ENCODE assay signal across 8 cellular contexts in genomic region chr14:67620217-67620789, GRCh38. TPM values are rescaled to one million over a fixed set of nuclear protein-coding genes. Genes with fewer than 3 reads are reported as not detected.
A peak's percentile ranks its signal among the peaks of the same experiment; 100 is the strongest.
DNase-seq lines count a peak whose midpoint lies in the region; ATAC-seq and TF ChIP-seq lines count a peak whose summit lies in the region.

No MANE protein-coding gene starts in this region.

- no peaks in the 10 kb centered on the region for H3K9me3 Mint-ChIP-seq in activated CD4-positive, alpha-beta memory T cell treated with anti-CD3 and anti-CD28 coated beads for 36 hours
- H3K9me3 Mint-ChIP-seq in osteocyte (ENCODE audit: unreplicated experiment): no peaks in the 10 kb centered on the region

- CTCF ChIA-PET in activated CD4-positive, alpha-beta memory T cell treated with anti-CD3 and anti-CD28 coated beads for 36 hours (lab: Charles Lee): interaction anchor here (1.1 to 4.7 kb wide), 3 partner anchors 47 to 85 kb away, joined by 4 to 149 read pairs (median 92); no protein-coding TSS in a partner anchor

- peak overlapping the region; percentile 84 for H3K4me3 Mint-ChIP-seq in activated CD4-positive, alpha-beta memory T cell treated with anti-CD3 and anti-CD28 coated beads for 36 hours
- H3K4me3 Mint-ChIP-seq in osteocyte (ENCODE audit: unreplicated experiment): peak overlapping the region; percentile 81

- H3K27me3 Mint-ChIP-seq in activated CD4-positive, alpha-beta memory T cell treated with anti-CD3 and anti-CD28 coated beads for 36 hours: peaks cover 15% of the 10 kb centered on the region
- peaks cover 10% of the 10 kb centered on the region for H3K27me3 Mint-ChIP-seq in osteocyte (ENCODE audit: unreplicated experiment)

- intact Hi-C loops in activated CD4-positive, alpha-beta memory T cell treated with anti-CD3 and anti-CD28 coated beads for 36 hours (cut with micrococcal nuclease): no loop called here

- DNase-seq in Ammon's horn (ENCODE audit: low spot score): peak; percentile 42
- DNase-seq in HFF-Myc (ENCODE audit: extremely low read depth, low read depth): no peak
- peak; percentile 16 for DNase-seq in activated CD4-positive, alpha-beta memory T cell treated with anti-CD3 and anti-CD28 coated beads for 36 hours
- DNase-seq in glomerular visceral epithelial cell (ENCODE audit: extremely low spot score): peak; percentile 18
- DNase-seq in osteocyte (ENCODE audit: extremely low spot score, unreplicated experiment): no peak
- no peak for DNase-seq in HCEC 1CT

- POLR2A ChIA-PET in activated CD4-positive, alpha-beta memory T cell treated with anti-CD3 and anti-CD28 coated beads for 36 hours (lab: Charles Lee): interaction anchor here (0.7 to 1.7 kb wide), 4 partner anchors 20 to 75 kb away, joined by 3 to 6 read pairs (median 4); partner anchors contain the start of genes PIGH and RDH11

- H3K4me1 Mint-ChIP-seq in activated CD4-positive, alpha-beta memory T cell treated with anti-CD3 and anti-CD28 coated beads for 36 hours (ENCODE audit: low read depth): peaks cover 26% of the 10 kb centered on the region
- H3K4me1 Mint-ChIP-seq in osteocyte (ENCODE audit: unreplicated experiment): peaks cover 32% of the 10 kb centered on the region

- no peak overlapping the region for H3K27ac Mint-ChIP-seq in activated CD4-positive, alpha-beta memory T cell treated with anti-CD3 and anti-CD28 coated beads for 36 hours
- peak overlapping the region; percentile 81 for H3K27ac Mint-ChIP-seq in osteocyte (ENCODE audit: unreplicated experiment)

- TF ChIP-seq CTCF in HFF-Myc (IDR thresholded peaks at IDR 0.05; ENCODE audit: low read depth, low read length, missing control alignments) (no peak), osteocyte (IDR thresholded peaks at IDR 0.05) (no peak)

- peaks cover 2% of the 10 kb centered on the region for H3K36me3 Mint-ChIP-seq in activated CD4-positive, alpha-beta memory T cell treated with anti-CD3 and anti-CD28 coated beads for 36 hours
- H3K36me3 Mint-ChIP-seq in osteocyte (ENCODE audit: unreplicated experiment): peaks cover 4% of the 10 kb centered on the region

- ATAC-seq in esophagus mucosa: no peak
- no peak for ATAC-seq in HG03520 (IDR thresholded peaks at IDR 0.05; ENCODE audit: unreplicated experiment)

- peak overlapping the region; percentile 69 for H3K4me3 ChIP-seq in HFF-Myc (replicated peaks; ENCODE audit: low read depth, low read length)

RNA-seq across cellular contexts. Expression of gene ARG2, which starts 0.6 kb away (rescaled TPM):
- total RNA-seq in activated CD4-positive, alpha-beta memory T cell treated with anti-CD3 and anti-CD28 coated beads for 36 hours: 1 to 10 TPM; 6.8 to 7.6 TPM
- total RNA-seq in osteocyte (3.2 and 4.2 TPM in 2 replicates), esophagus mucosa (35.6 TPM)

RNA-seq across cellular contexts. Expression of gene PIGH, which starts 20.2 kb away (rescaled TPM):
- total RNA-seq in activated CD4-positive, alpha-beta memory T cell treated with anti-CD3 and anti-CD28 coated beads for 36 hours: 10 to 100 TPM; 13.1 to 17.1 TPM
- total RNA-seq in osteocyte (18.3 and 20.6 TPM in 2 replicates), esophagus mucosa (13.1 TPM)

RNA-seq across cellular contexts. Expression of gene VTI1B, which starts 54.1 kb away (rescaled TPM):
- total RNA-seq in activated CD4-positive, alpha-beta memory T cell treated with anti-CD3 and anti-CD28 coated beads for 36 hours: 10 to 100 TPM; 75.6 to 75.8 TPM
- total RNA-seq in osteocyte (89.3 and 104 TPM in 2 replicates), esophagus mucosa (81.0 TPM)

Comparison
In these comparisons a context has a peak if more than half of its experiments do, and no peak if none do; other contexts are left out.
1. DNase-seq: peak in Ammon's horn (single experiment), activated CD4-positive, alpha-beta memory T cell treated with anti-CD3 and anti-CD28 coated beads for 36 hours (single experiment) and glomerular visceral epithelial cell (single experiment); none in HFF-Myc (single experiment), osteocyte (single experiment) and HCEC 1CT (single experiment).